In genomic region chr3:37601832-37602231, GRCh38 we compare ENCODE assay signal across 25 cellular contexts.
A peak's percentile ranks its signal among the peaks of the same experiment; 100 is the strongest.
DNase-seq lines count a peak whose midpoint lies in the region; ATAC-seq and TF ChIP-seq lines count a peak whose summit lies in the region.
"Had no signal": no experiment of that assay in that cellular context is flagged by ENCODE, and none has a peak within 500 bp of the region (broad histone marks: within the 10 kb centered on the region; RNA-seq: fewer than 3 reads in every experiment).

No MANE protein-coding gene starts in this region.

- no peak overlapping the region for H4K8ac ChIP-seq in neuronal stem cell (ENCODE audit: low read depth, low read length)

- no peak overlapping the region for H4K91ac ChIP-seq in neuronal stem cell (ENCODE audit: low read depth, low read length, poor library complexity)

- H3K27ac Mint-ChIP-seq in GM23338 = no peak overlapping the region
- H3K27ac Mint-ChIP-seq: activated CD4-positive, alpha-beta T cell treated with anti-CD3 and anti-CD28 coated beads, Interleukin-2, amount 10 ng/mL, durations not matched to agents 7 days and 5 days; activated CD8-positive, alpha-beta memory T cell treated with anti-CD3 and anti-CD28 coated beads, Interleukin-2, amount 10 ng/mL, durations not matched to agents 7 days and 5 days; activated naive CD4-positive, alpha-beta T cell treated with anti-CD3 and anti-CD28 coated beads, Interleukin-2, amount 50 U/mL, for 24 hours; activated T-helper 1 cell treated with anti-CD3 and anti-CD28 coated beads, Interleukin-12 subunit alpha, Interleukin-12 subunit beta, Interleukin-2, Interleukin-4 antibody, amounts not matched to agents 30 ng/mL and 10 ng/mL and 1 ng/mL, durations not matched to agents 14 hours and 24 hours and 36 hours; CD4-positive, alpha-beta T cell; stimulated activated naive B cell treated with anti-CD40 and anti-IgM and Interleukin-4, amounts not matched to agents 10 μg/mL and 1 μg/mL and 100 μg/mL, for 72 hours; T-helper 17 cell had no signal

- H3K36me3 Mint-ChIP-seq in GM23338 (ENCODE audit: low read depth) = no peaks in the 10 kb centered on the region
- H3K36me3 Mint-ChIP-seq: activated CD8-positive, alpha-beta memory T cell treated with anti-CD3 and anti-CD28 coated beads, Interleukin-2, amount 10 ng/mL, durations not matched to agents 7 days and 5 days; activated naive CD4-positive, alpha-beta T cell treated with anti-CD3 and anti-CD28 coated beads, Interleukin-2, amount 50 U/mL, for 24 hours; stimulated activated naive B cell treated with anti-CD40 and anti-IgM and Interleukin-4, amounts not matched to agents 10 μg/mL and 1 μg/mL and 100 μg/mL, for 72 hours had no signal

- peaks cover 4% of the 10 kb centered on the region for H3K27me3 Mint-ChIP-seq in GM23338 (ENCODE audit: insufficient read depth, low read depth, poor library complexity)
- H3K27me3 Mint-ChIP-seq: stimulated activated naive B cell treated with anti-CD40 and anti-IgM and Interleukin-4, amounts not matched to agents 10 μg/mL and 1 μg/mL and 100 μg/mL, for 72 hours had no signal

- H2AFZ ChIP-seq in GM23338 (no peak overlapping the region), neuronal stem cell (ENCODE audit: low read length) (no peak overlapping the region)

- H3K27ac ChIP-seq in GM23338 (ENCODE audit: low read depth) (no peak overlapping the region), adrenal gland (peak overlapping the region in 1 of 5 donors; percentile 30), neuronal stem cell (replicated peaks; ENCODE audit: low read length) (no peak overlapping the region)
- H3K27ac ChIP-seq: foreskin keratinocyte had no signal

- H3F3A ChIP-seq in GM23338 (replicated peaks; ENCODE audit: low read depth) = no peaks in the 10 kb centered on the region

- H2BK5ac ChIP-seq in neuronal stem cell (ENCODE audit: low read length) = no peak overlapping the region

- H3K79me2 ChIP-seq in GM23338 (replicated peaks; ENCODE audit: insufficient read depth) = no peaks in the 10 kb centered on the region

- H3K9ac ChIP-seq in neuronal stem cell (ENCODE audit: low read depth, low read length, poor library complexity) = no peak overlapping the region

- H3K79me1 ChIP-seq in neuronal stem cell (ENCODE audit: low read depth, low read length) = no peaks in the 10 kb centered on the region

- no peak overlapping the region for H3K4me2 ChIP-seq in GM23338
- H3K4me2 ChIP-seq in neuronal stem cell (ENCODE audit: insufficient read depth, low read length, poor library complexity, severe bottlenecking) = no peak overlapping the region

- 0 out of 2 replicates have a peak, but pooled peaks cover 3% of the 10 kb centered on the region for H3K9me2 ChIP-seq in GM23338 (ENCODE audit: insufficient read depth)

- H3K9me3 ChIP-seq in adrenal gland (replicated peaks in 1 of 3) (no peaks in the 10 kb centered on the region), neuronal stem cell (replicated peaks in 1 of 2; ENCODE audit: control insufficient read depth in 2 of 2, insufficient read depth in 1 of 2, low read depth in 1 of 2, low read length in 2 of 2) (no peaks in the 10 kb centered on the region)

- ATAC-seq in GM23338 (peak; percentile 49; the same call in 1 of the 3 replicates), HG03571 (IDR thresholded peaks at IDR 0.05; ENCODE audit: unreplicated experiment) (no peak)
- ATAC-seq: activated CD8-positive, alpha-beta memory T cell treated with anti-CD3 and anti-CD28 coated beads, Interleukin-2, amount 10 ng/mL, durations not matched to agents 7 days and 5 days; foreskin keratinocyte; Panc1; stimulated activated naive B cell treated with anti-CD40 and anti-IgM and Interleukin-4, amounts not matched to agents 10 μg/mL and 1 μg/mL and 100 μg/mL, for 72 hours; T-helper 17 cell had no signal

- no peaks in the 10 kb centered on the region for H4K20me1 ChIP-seq in GM23338 (replicated peaks; ENCODE audit: insufficient read depth)

- no peak overlapping the region for H2BK15ac ChIP-seq in neuronal stem cell (ENCODE audit: low read length)

- TF ChIP-seq CTCF in GM23338 (conservative IDR thresholded peaks at IDR 0.05; ENCODE audit: low read depth in 2 of 2) = no peak
- no peak for TF ChIP-seq CTCF in adrenal gland (IDR thresholded peaks at IDR 0.05)
- no peak for TF ChIP-seq CTCF in lower leg skin (IDR thresholded peaks at IDR 0.05)

- DNase-seq in GM23338 (ENCODE audit: low spot score) (no peak), NCI-H146 (lab: John Stamatoyannopoulos, UW) (peak; percentile 22), adrenal gland (peak in 6 of 7 donors; percentile 53 to 72 (median 66)), myocyte (ENCODE audit: low read depth) (peak; percentile 62), SKM-1 (lab: John Stamatoyannopoulos, UW; ENCODE audit: unreplicated experiment) (no peak), lower leg skin (ENCODE audit: low spot score in 2 of 2) (no peak), neuronal stem cell (ENCODE audit: low spot score) (no peak)
- DNase-seq: activated CD4-positive, alpha-beta T cell treated with anti-CD3 and anti-CD28 coated beads, Interleukin-2, amount 10 ng/mL, durations not matched to agents 7 days and 5 days; activated CD8-positive, alpha-beta memory T cell treated with anti-CD3 and anti-CD28 coated beads, Interleukin-2, amount 10 ng/mL, durations not matched to agents 7 days and 5 days; CD4-positive, alpha-beta T cell; cerebellar nuclear complex; DMS53; foreskin keratinocyte; GF-D8; Kasumi-1; NCI-H345; small intestine; stimulated activated CD4-positive, alpha-beta T cell treated with anti-CD3 and anti-CD28 coated beads, Interleukin-2, amount 100 ng/mL, for 24 hours; stimulated activated naive B cell treated with anti-CD40 and anti-IgM and Interleukin-4, amounts not matched to agents 10 μg/mL and 1 μg/mL and 100 μg/mL, for 72 hours; T-helper 17 cell had no signal

- H3K18ac ChIP-seq in neuronal stem cell (ENCODE audit: low read length) = no peak overlapping the region

- peaks cover 3% of the 10 kb centered on the region; the same call in 2 of the 3 replicates for H3K4me1 Mint-ChIP-seq in GM23338
- H3K4me1 Mint-ChIP-seq: activated CD4-positive, alpha-beta T cell treated with anti-CD3 and anti-CD28 coated beads, Interleukin-2, amount 10 ng/mL, durations not matched to agents 7 days and 5 days; activated CD8-positive, alpha-beta memory T cell treated with anti-CD3 and anti-CD28 coated beads, Interleukin-2, amount 10 ng/mL, durations not matched to agents 7 days and 5 days; activated naive CD4-positive, alpha-beta T cell treated with anti-CD3 and anti-CD28 coated beads, Interleukin-2, amount 50 U/mL, for 24 hours; neural crest cell; stimulated activated naive B cell treated with anti-CD40 and anti-IgM and Interleukin-4, amounts not matched to agents 10 μg/mL and 1 μg/mL and 100 μg/mL, for 72 hours had no signal

- no peak overlapping the region for H3K14ac ChIP-seq in neuronal stem cell (ENCODE audit: low read length)

- H3K27me3 ChIP-seq in GM23338 (ENCODE audit: insufficient read depth) = no peaks in the 10 kb centered on the region
- H3K27me3 ChIP-seq in adrenal gland = no peaks in the 10 kb centered on the region
- no peaks in the 10 kb centered on the region for H3K27me3 ChIP-seq in neuronal stem cell (ENCODE audit: control insufficient read depth in 3 of 3, insufficient read depth in 3 of 3, low read depth in 1 of 3, low read length in 3 of 3)
- H3K27me3 ChIP-seq: foreskin keratinocyte had no signal

- intact Hi-C loops in adrenal gland (cut with DNase I) = no loop called here
- intact Hi-C loops in lower leg skin (cut with DNase I; ENCODE audit: low total_unique reads) = no loop called here

- H3K4me1 ChIP-seq in GM23338 (ENCODE audit: insufficient read depth) (no peaks in the 10 kb centered on the region), adrenal gland (replicated peaks in 1 of 2) (peaks cover 0 to 8% of the 10 kb centered on the region in 2 donors), neuronal stem cell (ENCODE audit: control insufficient read depth in 2 of 2, insufficient read depth in 1 of 2, low read depth in 1 of 2, low read length in 2 of 2) (no peaks in the 10 kb centered on the region)
- H3K4me1 ChIP-seq: foreskin keratinocyte had no signal

- no peak overlapping the region for H3K4me3 ChIP-seq in GM23338
- no peak overlapping the region for H3K4me3 ChIP-seq in adrenal gland
- H3K4me3 ChIP-seq in lower leg skin (ENCODE audit: low read depth, poor library complexity, severe bottlenecking) = no peak overlapping the region
- no peak overlapping the region for H3K4me3 ChIP-seq in neuronal stem cell (ENCODE audit: low read length in 2 of 2)

- no peak overlapping the region for H2BK12ac ChIP-seq in neuronal stem cell (ENCODE audit: low read length)

- no peak overlapping the region for H3K4me3 Mint-ChIP-seq in GM23338
- H3K4me3 Mint-ChIP-seq: activated CD4-positive, alpha-beta T cell treated with anti-CD3 and anti-CD28 coated beads, Interleukin-2, amount 10 ng/mL, durations not matched to agents 7 days and 5 days; activated CD8-positive, alpha-beta memory T cell treated with anti-CD3 and anti-CD28 coated beads, Interleukin-2, amount 10 ng/mL, durations not matched to agents 7 days and 5 days; activated naive CD4-positive, alpha-beta T cell treated with anti-CD3 and anti-CD28 coated beads, Interleukin-2, amount 50 U/mL, for 24 hours; activated T-helper 1 cell treated with anti-CD3 and anti-CD28 coated beads, Interleukin-12 subunit alpha, Interleukin-12 subunit beta, Interleukin-2, Interleukin-4 antibody, amounts not matched to agents 30 ng/mL and 10 ng/mL and 1 ng/mL, durations not matched to agents 14 hours and 24 hours and 36 hours; CD4-positive, alpha-beta T cell; neural crest cell; stimulated activated naive B cell treated with anti-CD40 and anti-IgM and Interleukin-4, amounts not matched to agents 10 μg/mL and 1 μg/mL and 100 μg/mL, for 72 hours; T-helper 17 cell had no signal

- no peaks in the 10 kb centered on the region for H3K9me3 Mint-ChIP-seq in GM23338
- H3K9me3 Mint-ChIP-seq: activated CD4-positive, alpha-beta T cell treated with anti-CD3 and anti-CD28 coated beads, Interleukin-2, amount 10 ng/mL, durations not matched to agents 7 days and 5 days; activated naive CD4-positive, alpha-beta T cell treated with anti-CD3 and anti-CD28 coated beads, Interleukin-2, amount 50 U/mL, for 24 hours; activated T-helper 1 cell treated with anti-CD3 and anti-CD28 coated beads, Interleukin-12 subunit alpha, Interleukin-12 subunit beta, Interleukin-2, Interleukin-4 antibody, amounts not matched to agents 30 ng/mL and 10 ng/mL and 1 ng/mL, durations not matched to agents 14 hours and 24 hours and 36 hours; CD4-positive, alpha-beta T cell; neural crest cell; stimulated activated naive B cell treated with anti-CD40 and anti-IgM and Interleukin-4, amounts not matched to agents 10 μg/mL and 1 μg/mL and 100 μg/mL, for 72 hours had no signal

- peak in 1 of 2 donors; percentile 27 for TF ChIP-seq POLR2A in adrenal gland (IDR thresholded peaks at IDR 0.05)
- TF ChIP-seq POLR2A in lower leg skin (IDR thresholded peaks at IDR 0.05) = no peak

- no peak overlapping the region for H3K23ac ChIP-seq in neuronal stem cell (ENCODE audit: low read depth, low read length, poor library complexity)

- no peak overlapping the region for H2AK5ac ChIP-seq in neuronal stem cell (ENCODE audit: low read depth, low read length)

- H3K4ac ChIP-seq in neuronal stem cell (ENCODE audit: low read length) = no peak overlapping the region

- 58 to 66% (median 61%) methylated on average over 6 of the region's 6 CpGs for WGBS in adrenal gland, 4 donors
- 56 to 60% methylated on average over 6 of the region's 6 CpGs for WGBS in lower leg skin, 2 donors
- no CpG with 5 or more reads among the region's 6 CpGs for WGBS in neuronal stem cell (ENCODE audit: extremely low coverage in 2 of 2, insufficient read length in 2 of 2, insufficient replicate concordance in 1 of 2), 2 donors

- H3K36me3 ChIP-seq in GM23338 (ENCODE audit: insufficient read depth) = no peaks in the 10 kb centered on the region
- H3K36me3 ChIP-seq in adrenal gland (replicated peaks in 1 of 2) = no peaks in the 10 kb centered on the region
- H3K36me3 ChIP-seq in neuronal stem cell (replicated peaks in 1 of 2; ENCODE audit: control insufficient read depth in 2 of 2, insufficient read depth in 2 of 2, low read length in 2 of 2) = no peaks in the 10 kb centered on the region

- no peak overlapping the region for H2BK120ac ChIP-seq in neuronal stem cell (ENCODE audit: low read depth, low read length)

Comparison
In these comparisons a context has a peak if more than half of its experiments do, and no peak if none do; other contexts are left out.
1. DNase-seq: peak in NCI-H146 (single experiment), adrenal gland (6 of 7) and myocyte (single experiment); none in GM23338 (single experiment), SKM-1 (single experiment), lower leg skin (0 of 2) and neuronal stem cell (single experiment).